Comparison of ENCODE assay signal across 12 cellular contexts in genomic region chr19:12112238-12112637, GRCh38. TPM values are rescaled to one million over a fixed set of nuclear protein-coding genes. Genes with fewer than 3 reads are reported as not detected.
"Had no signal": no experiment of that assay in that cellular context is flagged by ENCODE, and none has a peak within 500 bp of the region (broad histone marks: within the 10 kb centered on the region; RNA-seq: fewer than 3 reads in every experiment).

No MANE protein-coding gene starts in this region.

- H3K4me1 Mint-ChIP-seq: activated B cell treated with CpG ODN at 0.5 μM for 24 hours; activated CD4-positive, alpha-beta T cell treated with anti-CD3 and anti-CD28 coated beads, Interleukin-2, amount 10 ng/mL, durations not matched to agents 7 days and 5 days; brain; neural crest cell had no signal

- H3K4me3 Mint-ChIP-seq: activated B cell treated with CpG ODN at 0.5 μM for 24 hours; activated CD4-positive, alpha-beta T cell treated with anti-CD3 and anti-CD28 coated beads, Interleukin-2, amount 10 ng/mL, durations not matched to agents 7 days and 5 days; brain; neural crest cell had no signal

- H3K4me3 ChIP-seq: coronary artery, esophagus muscularis mucosa, hepatocyte, sigmoid colon had no signal

- H3K4me1 ChIP-seq: esophagus muscularis mucosa, sigmoid colon had no signal

- H3K4me2 ChIP-seq: hepatocyte had no signal

- H3K27me3 ChIP-seq: esophagus muscularis mucosa, hepatocyte, sigmoid colon had no signal

- H3K27ac Mint-ChIP-seq: activated B cell treated with CpG ODN at 0.5 μM for 24 hours; activated CD4-positive, alpha-beta T cell treated with anti-CD3 and anti-CD28 coated beads, Interleukin-2, amount 10 ng/mL, durations not matched to agents 7 days and 5 days; brain had no signal

- DNase-seq: activated B cell treated with CpG ODN at 0.5 μM for 24 hours; activated CD4-positive, alpha-beta T cell treated with anti-CD3 and anti-CD28 coated beads, Interleukin-2, amount 10 ng/mL, durations not matched to agents 7 days and 5 days; central memory CD4-positive, alpha-beta T cell; kidney glomerular epithelial cell; midbrain; sigmoid colon had no signal

- H3K27ac ChIP-seq: coronary artery, esophagus muscularis mucosa, hepatocyte, sigmoid colon had no signal

- H2AFZ ChIP-seq: hepatocyte had no signal

- H3K79me2 ChIP-seq: hepatocyte had no signal

- H3K27me3 Mint-ChIP-seq: activated B cell treated with CpG ODN at 0.5 μM for 24 hours; activated CD4-positive, alpha-beta T cell treated with anti-CD3 and anti-CD28 coated beads, Interleukin-2, amount 10 ng/mL, durations not matched to agents 7 days and 5 days; brain had no signal

RNA-seq across cellular contexts. Expression of gene ZNF878, which starts 59.5 kb away (rescaled TPM):
- total RNA-seq: myocyte had no signal
